ENCODE assay signal across 12 cellular contexts in genomic region chr17:41302981-41303380, GRCh38. TPM values are rescaled to one million over a fixed set of nuclear protein-coding genes. Genes with fewer than 3 reads are reported as not detected.
"Had no signal": no experiment of that assay in that cellular context is flagged by ENCODE, and none has a peak within 500 bp of the region (broad histone marks: within the 10 kb centered on the region; RNA-seq: fewer than 3 reads in every experiment).

No MANE protein-coding gene starts in this region.

- DNase-seq: GM23248, GOT3, H7, HFFc6, IMR-90 had no signal

- H3K27ac Mint-ChIP-seq: HFFc6 had no signal

- H3K36me3 ChIP-seq: HAP-1 had no signal

- ATAC-seq: HCT116, HepG2, K562 had no signal

- H3K4me1 ChIP-seq: HAP-1 had no signal

- H3K9me3 ChIP-seq: HAP-1 had no signal

- H3K4me3 Mint-ChIP-seq: HFFc6 had no signal

- H3K4me3 ChIP-seq: GM23248, HAP-1, K562 had no signal

- H3K27ac ChIP-seq: GM23248, HL-60 had no signal

RNA-seq across cellular contexts. Expression of gene KRTAP29-1, which starts 0.3 kb away (rescaled TPM):
- total RNA-seq: GM23248, H4, H7, HepG2, HFFc6, HT1080, IMR-90, K562 had no signal

RNA-seq across cellular contexts. Expression of gene KRTAP16-1, which starts 6.1 kb away (rescaled TPM):
- total RNA-seq: GM23248, H4, H7, HepG2, HFFc6, HT1080, IMR-90, K562 had no signal

RNA-seq across cellular contexts. Expression of gene KRTAP17-1, which starts 12.5 kb away (rescaled TPM):
- total RNA-seq: GM23248, H4, H7, HepG2, HFFc6, HT1080, IMR-90, K562 had no signal

RNA-seq across cellular contexts. Expression of gene KRTAP9-7, which starts 27.5 kb away (rescaled TPM):
- total RNA-seq: GM23248, H4, H7, HepG2, HFFc6, HT1080, IMR-90, K562 had no signal

RNA-seq across cellular contexts. Expression of gene KRTAP9-6, which starts 37.8 kb away (rescaled TPM):
- total RNA-seq: GM23248, H4, H7, HepG2, HFFc6, HT1080, IMR-90, K562 had no signal
